17 cellular contexts compared by ENCODE assay signal in the genomic region with DNA sequence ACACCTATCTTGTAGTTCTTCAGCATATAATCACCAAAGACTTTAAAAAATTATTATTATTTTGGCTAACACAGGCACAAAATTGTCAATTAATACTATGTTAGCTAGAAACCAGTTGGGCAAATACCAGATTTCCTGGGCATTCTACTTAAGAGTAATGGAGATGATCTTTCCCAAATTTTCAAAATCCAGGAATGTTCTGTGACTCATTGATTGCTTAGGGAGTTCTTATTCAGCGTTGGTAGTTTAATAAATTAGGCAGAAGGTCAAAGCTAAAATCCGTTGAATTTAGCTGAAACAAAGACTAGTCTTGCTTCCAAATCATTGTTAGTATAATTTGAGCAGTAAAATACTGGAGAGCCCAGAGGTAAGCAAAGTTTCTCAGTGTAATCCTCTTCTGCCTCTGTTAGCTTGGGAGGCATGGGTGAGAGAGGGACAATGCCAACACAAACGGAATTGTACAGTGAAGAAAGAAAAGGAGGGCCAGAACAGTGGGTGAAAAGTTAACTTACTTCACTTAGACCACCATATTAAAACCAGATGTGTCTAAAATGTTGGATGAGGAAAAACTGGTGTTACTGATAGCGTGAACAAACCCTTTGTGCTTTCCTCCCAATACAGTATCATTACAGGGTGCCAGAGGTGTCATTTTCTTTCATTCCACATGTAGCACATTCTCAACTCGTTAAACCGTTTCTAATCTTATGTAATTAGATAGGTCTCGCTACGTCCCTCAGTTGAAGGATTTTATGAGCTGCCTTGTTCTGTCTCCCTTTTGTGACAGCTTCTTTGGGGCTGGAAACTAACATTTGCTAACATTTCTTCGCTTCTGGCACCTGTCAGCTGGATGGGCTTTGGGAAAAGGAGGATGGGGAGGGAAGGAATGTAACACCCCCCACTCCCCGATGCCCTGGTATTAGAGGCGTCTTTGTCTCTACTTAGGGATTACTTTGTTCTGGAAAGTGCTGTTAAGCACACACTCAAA.
"Had no signal": no experiment of that assay in that cellular context is flagged by ENCODE, and none has a peak within 500 bp of the region (broad histone marks: within the 10 kb centered on the region; RNA-seq: fewer than 3 reads in every experiment).

No MANE protein-coding gene starts in this region.

- DNase-seq: activated CD4-positive, alpha-beta T cell treated with anti-CD3 and anti-CD28 coated beads, Interleukin-2, amount 50 U/mL, for 1 hour; activated CD4-positive, CD25-positive, alpha-beta regulatory T cell; activated naive CD4-positive, alpha-beta T cell treated with anti-CD3 and anti-CD28 coated beads for 36 hours; activated naive CD8-positive, alpha-beta T cell treated with anti-CD3 and anti-CD28 coated beads, Interleukin-2, amount 50 U/mL, for 24 hours; erythroblast; foreskin melanocyte; kidney glomerular epithelial cell; ovary; stimulated activated CD4-positive, alpha-beta T cell treated with anti-CD3 and anti-CD28 coated beads, Interleukin-4, amount 100 ng/mL, for 1 hour; stimulated activated naive B cell treated with anti-CD40 and anti-IgM and Interleukin-4, amounts not matched to agents 10 μg/mL and 1 μg/mL and 100 μg/mL, for 72 hours; substantia nigra; SW 1271 had no signal

- ATAC-seq: activated naive CD8-positive, alpha-beta T cell treated with anti-CD3 and anti-CD28 coated beads, Interleukin-2, amount 50 U/mL, for 24 hours; stimulated activated naive B cell treated with anti-CD40 and anti-IgM and Interleukin-4, amounts not matched to agents 10 μg/mL and 1 μg/mL and 100 μg/mL, for 72 hours had no signal

- H3K36me3 ChIP-seq: ascending aorta, ovary, tibial nerve, vagina had no signal

- H3K27me3 ChIP-seq: ascending aorta, ovary, vagina had no signal

- H3K4me1 ChIP-seq: ascending aorta, vagina had no signal

- H3K9me3 ChIP-seq: ascending aorta, ovary, tibial nerve, vagina had no signal

- H3K9me3 Mint-ChIP-seq: activated naive CD4-positive, alpha-beta T cell treated with anti-CD3 and anti-CD28 coated beads for 36 hours; activated naive CD8-positive, alpha-beta T cell treated with anti-CD3 and anti-CD28 coated beads, Interleukin-2, amount 50 U/mL, for 24 hours; activated T-helper 2 cell treated with anti-CD3 and anti-CD28 coated beads, Interferon-gamma antibody, Interleukin-2, Interleukin-4, amounts not matched to agents 10 μg/mL and 5 μg/mL and 100 μg/mL, durations not matched to agents 14 hours and 24 hours and 36 hours; stimulated activated naive B cell treated with anti-CD40 and anti-IgM and Interleukin-4, amounts not matched to agents 10 μg/mL and 1 μg/mL and 100 μg/mL, for 72 hours; T-helper 2 cell treated with Interferon-gamma antibody and Interleukin-4, amounts not matched to agents 5 μg/mL and 100 μg/mL, for 36 hours had no signal

- H3K27ac Mint-ChIP-seq: activated naive CD4-positive, alpha-beta T cell treated with anti-CD3 and anti-CD28 coated beads for 36 hours; activated naive CD8-positive, alpha-beta T cell treated with anti-CD3 and anti-CD28 coated beads, Interleukin-2, amount 50 U/mL, for 24 hours; activated T-helper 2 cell treated with anti-CD3 and anti-CD28 coated beads, Interferon-gamma antibody, Interleukin-2, Interleukin-4, amounts not matched to agents 10 μg/mL and 5 μg/mL and 100 μg/mL, durations not matched to agents 14 hours and 24 hours and 36 hours; stimulated activated naive B cell treated with anti-CD40 and anti-IgM and Interleukin-4, amounts not matched to agents 10 μg/mL and 1 μg/mL and 100 μg/mL, for 72 hours; T-helper 2 cell treated with Interferon-gamma antibody and Interleukin-4, amounts not matched to agents 5 μg/mL and 100 μg/mL, for 36 hours had no signal

- H3K4me3 ChIP-seq: ascending aorta, ovary, tibial nerve, vagina had no signal

- H3K27ac ChIP-seq: ascending aorta, ovary, tibial nerve, vagina had no signal

- H3K27me3 Mint-ChIP-seq: activated naive CD8-positive, alpha-beta T cell treated with anti-CD3 and anti-CD28 coated beads, Interleukin-2, amount 50 U/mL, for 24 hours; stimulated activated naive B cell treated with anti-CD40 and anti-IgM and Interleukin-4, amounts not matched to agents 10 μg/mL and 1 μg/mL and 100 μg/mL, for 72 hours had no signal

- H3K4me1 Mint-ChIP-seq: activated naive CD8-positive, alpha-beta T cell treated with anti-CD3 and anti-CD28 coated beads, Interleukin-2, amount 50 U/mL, for 24 hours; stimulated activated naive B cell treated with anti-CD40 and anti-IgM and Interleukin-4, amounts not matched to agents 10 μg/mL and 1 μg/mL and 100 μg/mL, for 72 hours had no signal

- H3K4me3 Mint-ChIP-seq: activated naive CD4-positive, alpha-beta T cell treated with anti-CD3 and anti-CD28 coated beads for 36 hours; activated naive CD8-positive, alpha-beta T cell treated with anti-CD3 and anti-CD28 coated beads, Interleukin-2, amount 50 U/mL, for 24 hours; stimulated activated naive B cell treated with anti-CD40 and anti-IgM and Interleukin-4, amounts not matched to agents 10 μg/mL and 1 μg/mL and 100 μg/mL, for 72 hours; T-helper 2 cell treated with Interferon-gamma antibody and Interleukin-4, amounts not matched to agents 5 μg/mL and 100 μg/mL, for 36 hours had no signal
